In the genomic region with DNA sequence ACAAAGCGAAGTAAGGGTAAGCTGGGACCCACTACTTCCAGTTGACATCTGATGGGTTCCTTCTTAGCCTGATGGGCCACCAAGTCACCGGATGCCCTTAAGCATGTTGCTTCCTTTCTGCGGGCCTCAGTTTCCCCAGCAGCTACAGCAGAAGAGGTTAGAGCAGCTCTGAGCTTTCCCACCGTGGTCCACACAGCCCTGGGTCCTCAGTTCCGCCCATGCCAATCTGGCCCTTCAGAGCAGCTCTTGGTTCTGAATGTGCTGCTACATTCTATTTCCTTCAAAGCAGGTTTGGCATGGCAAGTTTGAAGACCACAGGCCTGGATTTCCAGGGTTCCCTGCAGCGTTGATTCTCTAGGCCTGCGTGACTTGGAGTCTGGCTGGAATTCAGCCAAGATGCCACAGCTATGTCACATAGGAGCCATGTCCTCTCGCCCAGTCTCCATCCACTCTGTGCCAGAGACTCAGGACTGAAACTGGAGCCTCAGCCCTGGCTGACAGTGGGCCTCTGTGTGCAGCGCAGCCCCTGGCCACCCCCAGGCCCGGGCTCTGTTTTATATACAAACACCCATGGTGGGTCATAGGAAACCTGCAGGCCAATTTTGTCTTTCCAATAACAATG, we compare ENCODE assay signal across 16 cellular contexts.
A peak's percentile ranks its signal among the peaks of the same experiment; 100 is the strongest.
DNase-seq lines count a peak whose midpoint lies in the region; ATAC-seq lines count a peak whose summit lies in the region.
"Had no signal": no experiment of that assay in that cellular context is flagged by ENCODE, and none has a peak within 500 bp of the region (broad histone marks: within the 10 kb centered on the region; RNA-seq: fewer than 3 reads in every experiment).

No MANE protein-coding gene starts in this region.

- no peaks in the 10 kb centered on the region for H3K9me3 ChIP-seq in GM23248 (ENCODE audit: low read depth)
- H3K9me3 ChIP-seq: vagina had no signal

- no peak overlapping the region for H3K4me2 ChIP-seq in GM23248 (ENCODE audit: unreplicated experiment)

- H3K4me3 ChIP-seq in GM23248, result no peak overlapping the region
- H3K4me3 ChIP-seq: vagina had no signal

- H3K36me3 ChIP-seq in GM23248 (ENCODE audit: low read depth), result no peaks in the 10 kb centered on the region
- H3K36me3 ChIP-seq: vagina had no signal

- H4K20me1 ChIP-seq in GM23248 (ENCODE audit: insufficient read depth), result no peaks in the 10 kb centered on the region

- no peak overlapping the region for H3K9ac ChIP-seq in GM23248

- no peaks in the 10 kb centered on the region for H3F3A ChIP-seq in GM23248 (ENCODE audit: insufficient read depth)

- H3K36me3 Mint-ChIP-seq in activated naive CD4-positive, alpha-beta T cell treated with anti-CD3 and anti-CD28 coated beads, Interleukin-2, amount 50 U/mL, for 72 hours, result no peaks in the 10 kb centered on the region

- 62 to 64% methylated on average over 10 of the region's 10 CpGs for WGBS in GM23248 (ENCODE audit: low coverage in 1 of 2, low lambda C conversion rate in 2 of 2, missing lambda C conversion rate in 2 of 2), 2 experiments

- in situ Hi-C loops in GM23248 (cut with MboI), result no loop called here

- peaks cover 22% of the 10 kb centered on the region for H3K27me3 ChIP-seq in GM23248 (replicated peaks; ENCODE audit: insufficient read depth)
- H3K27me3 ChIP-seq: vagina had no signal

- no peaks in the 10 kb centered on the region for H3K4me1 ChIP-seq in GM23248 (ENCODE audit: insufficient read depth)
- H3K4me1 ChIP-seq: vagina had no signal

- peak; percentile 39 for DNase-seq in AG08396 (ENCODE audit: low spot score)
- peak; percentile 12 for DNase-seq in GM23248
- DNase-seq in astrocyte of the hippocampus (ENCODE audit: low read depth, low spot score), result peak; percentile 91
- peak; percentile 35 for DNase-seq in medulla oblongata (ENCODE audit: extremely low spot score)
- no peak for DNase-seq in activated naive CD4-positive, alpha-beta T cell treated with anti-CD3 and anti-CD28 coated beads, Interleukin-2, amount 50 U/mL, for 72 hours (ENCODE audit: low spot score in 2 of 2)
- DNase-seq: activated effector memory CD4-positive, alpha-beta T cell treated with anti-CD3 and anti-CD28 coated beads, Interleukin-2, amount 50 U/mL, for 16 hours; central memory CD4-positive, alpha-beta T cell; H9; NCI-H1092 treated with DMSO at 0.1 percent for 48 hours; NCI-H524 treated with DMSO at 0.1 percent for 48 hours; occipital lobe had no signal

- no peak overlapping the region for H3K27ac Mint-ChIP-seq in activated naive CD4-positive, alpha-beta T cell treated with anti-CD3 and anti-CD28 coated beads, Interleukin-2, amount 50 U/mL, for 72 hours
- H3K27ac Mint-ChIP-seq: H9 had no signal

- no peak for ATAC-seq in HG03097 (IDR thresholded peaks at IDR 0.05; ENCODE audit: low FRiP score, unreplicated experiment)
- ATAC-seq in GM21717 (IDR thresholded peaks at IDR 0.05; ENCODE audit: unreplicated experiment), result no peak
- no peak for ATAC-seq in HG03108 (IDR thresholded peaks at IDR 0.05; ENCODE audit: unreplicated experiment)
- ATAC-seq in activated naive CD4-positive, alpha-beta T cell treated with anti-CD3 and anti-CD28 coated beads, Interleukin-2, amount 50 U/mL, for 72 hours, result no peak

- H2AFZ ChIP-seq in GM23248, result no peak overlapping the region

- H3K27ac ChIP-seq in GM23248, result no peak overlapping the region
- H3K27ac ChIP-seq: epithelial cell of prostate, vagina had no signal

- no peaks in the 10 kb centered on the region for H3K9me3 Mint-ChIP-seq in activated naive CD4-positive, alpha-beta T cell treated with anti-CD3 and anti-CD28 coated beads, Interleukin-2, amount 50 U/mL, for 72 hours
- H3K9me3 Mint-ChIP-seq: H9 had no signal

- no peaks in the 10 kb centered on the region for H3K79me2 ChIP-seq in GM23248 (ENCODE audit: insufficient read depth)

- H3K9me2 ChIP-seq in GM23248 (ENCODE audit: insufficient read depth), result no peaks in the 10 kb centered on the region

Comparison
In these comparisons a context has a peak if more than half of its experiments do, and no peak if none do; other contexts are left out.
1. DNase-seq: peak in AG08396 (single experiment), GM23248 (single experiment), astrocyte of the hippocampus (single experiment) and medulla oblongata (single experiment); none in activated naive CD4-positive, alpha-beta T cell treated with anti-CD3 and anti-CD28 coated beads, Interleukin-2, amount 50 U/mL, for 72 hours (0 of 2).